ENCODE assay signal across 9 cellular contexts in the genomic region with DNA sequence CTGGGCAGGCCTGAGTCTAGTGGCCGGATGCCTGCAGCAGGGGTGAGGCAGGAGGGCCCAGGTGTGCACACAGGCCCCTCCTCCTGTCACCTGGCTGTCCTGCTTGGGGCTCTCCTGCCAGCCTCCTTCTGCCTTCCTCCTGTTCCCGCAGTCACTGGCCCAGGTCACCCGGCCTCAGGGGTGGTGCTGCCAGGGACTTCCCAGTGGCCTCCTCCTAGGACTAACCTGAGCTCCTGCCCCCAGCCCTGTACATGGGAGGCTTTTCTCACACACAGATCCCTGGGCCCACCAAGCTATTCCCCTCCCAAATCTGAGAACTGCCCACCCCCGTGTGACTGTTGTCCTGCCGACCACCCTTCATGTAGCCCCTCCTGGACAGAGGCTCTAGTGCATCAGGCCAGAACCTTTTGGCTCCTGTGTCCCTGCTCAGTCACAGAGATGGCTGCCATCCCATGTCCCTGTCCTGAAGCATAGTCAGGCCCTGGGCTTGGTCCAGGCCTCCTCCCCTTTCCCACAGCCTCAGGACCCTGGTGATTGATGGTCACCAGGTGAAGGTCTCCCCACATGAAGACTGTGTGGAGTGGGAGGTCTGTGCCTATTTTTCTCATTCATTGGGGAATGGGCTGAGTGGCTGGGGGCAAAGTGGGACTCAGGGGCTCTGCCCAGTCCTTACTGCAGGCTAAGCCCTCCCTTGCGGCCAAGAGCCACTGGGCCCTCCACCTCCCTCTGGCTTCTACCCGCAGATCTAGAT. TPM values are rescaled to one million over a fixed set of nuclear protein-coding genes. Genes with fewer than 3 reads are reported as not detected.
DNase-seq lines count a peak whose midpoint lies in the region; ATAC-seq and TF ChIP-seq lines count a peak whose summit lies in the region.
"Had no signal": no experiment of that assay in that cellular context is flagged by ENCODE, and none has a peak within 500 bp of the region (broad histone marks: within the 10 kb centered on the region; RNA-seq: fewer than 3 reads in every experiment).

No MANE protein-coding gene starts in this region.

- H3K27me3 ChIP-seq in right atrium auricular region, result peaks cover 14 to 15% of the 10 kb centered on the region in 2 donors

- DNase-seq in activated CD4-positive, alpha-beta T cell treated with anti-CD3 and anti-CD28 coated beads, Interleukin-2, amount 10 ng/mL, durations not matched to agents 7 days and 5 days, result no peak
- DNase-seq in activated CD4-positive, alpha-beta T cell treated with anti-CD3 and anti-CD28 coated beads, Interleukin-2, amount 50 U/mL, for 48 hours, result no peak
- DNase-seq in SK-N-MC (ENCODE audit: low read depth, low spot score) (no peak), right atrium auricular region (ENCODE audit: low spot score) (peak; percentile 40), SHP77 treated with DMSO at 0.1 percent for 48 hours (lab: John Stamatoyannopoulos, UW) (no peak)
- DNase-seq in stimulated activated naive B cell treated with anti-CD40 and anti-IgM and Interleukin-4, amounts not matched to agents 10 μg/mL and 1 μg/mL and 100 μg/mL, for 72 hours, result no peak

- CTCF ChIA-PET in activated CD4-positive, alpha-beta T cell treated with anti-CD3 and anti-CD28 coated beads, Interleukin-2, amount 10 ng/mL, durations not matched to agents 7 days and 5 days (lab: Charles Lee), result no interaction called here

- peaks cover 79% of the 10 kb centered on the region for H3K27me3 Mint-ChIP-seq in activated CD4-positive, alpha-beta T cell treated with anti-CD3 and anti-CD28 coated beads, Interleukin-2, amount 10 ng/mL, durations not matched to agents 7 days and 5 days
- H3K27me3 Mint-ChIP-seq in stimulated activated naive B cell treated with anti-CD40 and anti-IgM and Interleukin-4, amounts not matched to agents 10 μg/mL and 1 μg/mL and 100 μg/mL, for 72 hours, result peaks cover 71 to 93% of the 10 kb centered on the region in 2 donors

- H3K36me3 Mint-ChIP-seq in activated CD4-positive, alpha-beta T cell treated with anti-CD3 and anti-CD28 coated beads, Interleukin-2, amount 10 ng/mL, durations not matched to agents 7 days and 5 days (ENCODE audit: low read depth), result peaks cover 7% of the 10 kb centered on the region
- H3K36me3 Mint-ChIP-seq in stimulated activated naive B cell treated with anti-CD40 and anti-IgM and Interleukin-4, amounts not matched to agents 10 μg/mL and 1 μg/mL and 100 μg/mL, for 72 hours, result peaks cover 5 to 6% of the 10 kb centered on the region in 2 donors

- H3K9me3 Mint-ChIP-seq in activated CD4-positive, alpha-beta T cell treated with anti-CD3 and anti-CD28 coated beads, Interleukin-2, amount 10 ng/mL, durations not matched to agents 7 days and 5 days, result no peaks in the 10 kb centered on the region
- H3K9me3 Mint-ChIP-seq in stimulated activated naive B cell treated with anti-CD40 and anti-IgM and Interleukin-4, amounts not matched to agents 10 μg/mL and 1 μg/mL and 100 μg/mL, for 72 hours, result no peaks in the 10 kb centered on the region

- peak overlapping the region; percentile 75 for H3K4me3 Mint-ChIP-seq in activated CD4-positive, alpha-beta T cell treated with anti-CD3 and anti-CD28 coated beads, Interleukin-2, amount 10 ng/mL, durations not matched to agents 7 days and 5 days
- peak overlapping the region; percentile 91 to 93 for H3K4me3 Mint-ChIP-seq in stimulated activated naive B cell treated with anti-CD40 and anti-IgM and Interleukin-4, amounts not matched to agents 10 μg/mL and 1 μg/mL and 100 μg/mL, for 72 hours

- H3K27ac Mint-ChIP-seq in activated CD4-positive, alpha-beta T cell treated with anti-CD3 and anti-CD28 coated beads, Interleukin-2, amount 10 ng/mL, durations not matched to agents 7 days and 5 days, result peak overlapping the region; percentile 90
- no peak overlapping the region for H3K27ac Mint-ChIP-seq in stimulated activated naive B cell treated with anti-CD40 and anti-IgM and Interleukin-4, amounts not matched to agents 10 μg/mL and 1 μg/mL and 100 μg/mL, for 72 hours

- no peak for TF ChIP-seq CTCF in right atrium auricular region (IDR thresholded peaks at IDR 0.05)

- POLR2A ChIA-PET in activated CD4-positive, alpha-beta T cell treated with anti-CD3 and anti-CD28 coated beads, Interleukin-2, amount 10 ng/mL, durations not matched to agents 7 days and 5 days (lab: Charles Lee), result no interaction called here

- peaks cover 31% of the 10 kb centered on the region for H3K4me1 Mint-ChIP-seq in activated CD4-positive, alpha-beta T cell treated with anti-CD3 and anti-CD28 coated beads, Interleukin-2, amount 10 ng/mL, durations not matched to agents 7 days and 5 days
- H3K4me1 Mint-ChIP-seq in stimulated activated naive B cell treated with anti-CD40 and anti-IgM and Interleukin-4, amounts not matched to agents 10 μg/mL and 1 μg/mL and 100 μg/mL, for 72 hours, result peaks cover 29 to 35% of the 10 kb centered on the region in 2 donors

- H3K36me3 ChIP-seq in SK-N-MC (ENCODE audit: insufficient read depth, low read length), result no peaks in the 10 kb centered on the region
- no peaks in the 10 kb centered on the region for H3K36me3 ChIP-seq in right atrium auricular region
- H3K36me3 ChIP-seq: neutrophil had no signal

- peaks cover 0 to 20% of the 10 kb centered on the region in 2 donors for H3K4me1 ChIP-seq in right atrium auricular region

- no peak for ATAC-seq in stimulated activated naive B cell treated with anti-CD40 and anti-IgM and Interleukin-4, amounts not matched to agents 10 μg/mL and 1 μg/mL and 100 μg/mL, for 72 hours (replicated peaks)
- ATAC-seq in GM19455 (IDR thresholded peaks at IDR 0.05; ENCODE audit: unreplicated experiment) (no peak), GM21360 (IDR thresholded peaks at IDR 0.05; ENCODE audit: unreplicated experiment) (no peak)

- H3K4me3 ChIP-seq in SK-N-MC, result peak overlapping the region; percentile 86
- H3K4me3 ChIP-seq in right atrium auricular region, result no peak overlapping the region

- no peaks in the 10 kb centered on the region for H3K9me3 ChIP-seq in SK-N-MC (ENCODE audit: low read depth, low read length)
- H3K9me3 ChIP-seq in right atrium auricular region, result no peaks in the 10 kb centered on the region
- H3K9me3 ChIP-seq: neutrophil had no signal

- no peak overlapping the region for H3K27ac ChIP-seq in SK-N-MC
- H3K27ac ChIP-seq in right atrium auricular region, result no peak overlapping the region
- H3K27ac ChIP-seq: neutrophil had no signal

- peak overlapping the region; percentile 78 for H3K9ac ChIP-seq in SK-N-MC (ENCODE audit: insufficient read length)

RNA-seq across cellular contexts. Expression of a gene that starts 1.1 kb away (rescaled TPM):
- total RNA-seq in activated CD4-positive, alpha-beta T cell treated with anti-CD3 and anti-CD28 coated beads, Interleukin-2, amount 10 ng/mL, durations not matched to agents 7 days and 5 days, result under 1 TPM; 0.55 to 0.67 TPM
- under 1 TPM; 0.11 to 0.31 TPM for total RNA-seq in right atrium auricular region

RNA-seq across cellular contexts. Expression of a gene that starts 20.8 kb away (rescaled TPM):
- total RNA-seq in activated CD4-positive, alpha-beta T cell treated with anti-CD3 and anti-CD28 coated beads, Interleukin-2, amount 10 ng/mL, durations not matched to agents 7 days and 5 days, result under 1 TPM; 0.40 to 0.50 TPM
- 1 to 10 TPM in 1 of 2 donors, under 1 TPM in 1; 0.82 to 2.4 TPM for total RNA-seq in right atrium auricular region

RNA-seq across cellular contexts. Expression of a gene that starts 39.7 kb away (rescaled TPM):
- total RNA-seq in activated CD4-positive, alpha-beta T cell treated with anti-CD3 and anti-CD28 coated beads, Interleukin-2, amount 10 ng/mL, durations not matched to agents 7 days and 5 days, result not detected
- total RNA-seq in right atrium auricular region, result 1 to 10 TPM; 1.5 to 1.6 TPM
